Comparison of ENCODE assay signal across 16 cellular contexts in the genomic region with DNA sequence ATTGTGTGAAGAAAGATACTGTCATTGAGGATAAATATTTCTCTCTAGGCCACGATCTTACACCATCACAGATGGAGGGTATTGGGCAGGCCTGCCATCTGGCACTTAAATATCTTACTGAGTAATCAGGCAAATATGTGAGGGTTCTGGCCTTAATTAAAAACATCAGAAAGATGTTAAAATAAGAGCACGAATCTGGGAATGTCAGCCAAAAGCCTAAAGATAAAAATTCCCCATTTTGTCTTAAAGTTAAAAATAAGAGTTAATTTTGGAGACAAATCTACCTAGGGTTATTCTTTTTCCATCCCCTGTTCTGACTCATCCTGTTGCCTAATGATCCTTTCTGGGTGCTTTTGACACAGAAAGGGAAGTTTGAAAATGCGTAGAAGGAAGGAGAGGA.
DNase-seq lines count a peak whose midpoint lies in the region; TF ChIP-seq lines count a peak whose summit lies in the region.
"Had no signal": no experiment of that assay in that cellular context is flagged by ENCODE, and none has a peak within 500 bp of the region (broad histone marks: within the 10 kb centered on the region; RNA-seq: fewer than 3 reads in every experiment).

No MANE protein-coding gene starts in this region.

- H3K9me3 ChIP-seq in PC-9 (ENCODE audit: insufficient read depth, low read depth), result no peaks in the 10 kb centered on the region
- H3K9me3 ChIP-seq: ascending aorta, Caco-2, uterus had no signal

- H3K23ac ChIP-seq in mesendoderm (ENCODE audit: low read length), result no peak overlapping the region

- no peak overlapping the region for H3K4me3 ChIP-seq in AG04449 (ENCODE audit: low read depth, low read length)
- H3K4me3 ChIP-seq in PC-9, result no peak overlapping the region
- no peak overlapping the region for H3K4me3 ChIP-seq in mesendoderm (ENCODE audit: low read length)
- H3K4me3 ChIP-seq: ascending aorta, uterus had no signal

- H3K18ac ChIP-seq in mesendoderm (ENCODE audit: low read length), result no peak overlapping the region

- no peak overlapping the region for H2BK5ac ChIP-seq in mesendoderm (ENCODE audit: low read length)

- no peak overlapping the region for H2AK5ac ChIP-seq in mesendoderm (ENCODE audit: low read length)

- no CpG with 5 or more reads among the region's 3 CpGs for WGBS in mesendoderm (ENCODE audit: extremely low coverage, insufficient coverage, low lambda C conversion rate)

- POLR2A ChIA-PET in AG04449 (lab: Yijun Ruan, JAX) (no interaction called here), PC-9 (lab: Charles Lee; ENCODE audit: unreplicated experiment) (no interaction called here)

- H3K4ac ChIP-seq in mesendoderm (ENCODE audit: low read depth, low read length), result no peak overlapping the region

- H3K79me1 ChIP-seq in mesendoderm (ENCODE audit: low read length), result no peaks in the 10 kb centered on the region

- H3K9ac ChIP-seq in mesendoderm (ENCODE audit: low read length), result no peak overlapping the region

- no peak overlapping the region for H3K56ac ChIP-seq in mesendoderm (ENCODE audit: low read length)

- intact Hi-C loops in PC-9 (cut with micrococcal nuclease; ENCODE audit: unreplicated experiment), result no loop called here

- H2BK120ac ChIP-seq in mesendoderm (ENCODE audit: low read depth, low read length), result no peak overlapping the region

- H4K20me1 ChIP-seq in PC-9 (ENCODE audit: insufficient read depth), result no peaks in the 10 kb centered on the region

- H2BK15ac ChIP-seq in mesendoderm (replicated peaks; ENCODE audit: low read depth), result no peak overlapping the region

- H3K36me3 ChIP-seq in PC-9 (ENCODE audit: low read depth), result no peaks in the 10 kb centered on the region
- H3K36me3 ChIP-seq in mesendoderm (ENCODE audit: control insufficient read depth, insufficient read depth, low read length), result no peaks in the 10 kb centered on the region
- H3K36me3 ChIP-seq: ascending aorta, uterus had no signal

- H3K27me3 ChIP-seq in PC-9 (ENCODE audit: insufficient read depth, low read depth) (no peaks in the 10 kb centered on the region), mesendoderm (ENCODE audit: insufficient read depth, low read length, poor library complexity) (no peaks in the 10 kb centered on the region)
- H3K27me3 ChIP-seq: ascending aorta, uterus had no signal

- TF ChIP-seq CTCF in AG04449 (IDR thresholded peaks at IDR 0.05; ENCODE audit: insufficient read depth, low read length, missing control alignments), result no peak
- TF ChIP-seq CTCF in PC-9 (conservative IDR thresholded peaks at IDR 0.05), result no peak

- no peaks in the 10 kb centered on the region for H3F3A ChIP-seq in PC-9 (ENCODE audit: insufficient read depth, low read depth)

- H2AFZ ChIP-seq in PC-9, result no peak overlapping the region

- H4K5ac ChIP-seq in mesendoderm (ENCODE audit: low read length), result no peak overlapping the region

- BruUV-seq in PC-9 (replicated peaks; lab: Mats Ljungman, UMichigan), result no TSS peak

- CTCF ChIA-PET in AG04449 (lab: Yijun Ruan, JAX) (no interaction called here), PC-9 (lab: Charles Lee) (no interaction called here)

- H3K4me1 ChIP-seq in PC-9 (replicated peaks; ENCODE audit: insufficient read depth), result no peaks in the 10 kb centered on the region
- no peaks in the 10 kb centered on the region for H3K4me1 ChIP-seq in mesendoderm (ENCODE audit: control insufficient read depth, low read depth, low read length)
- H3K4me1 ChIP-seq: ascending aorta, Caco-2, uterus had no signal

- no peaks in the 10 kb centered on the region for H3K9me2 ChIP-seq in PC-9 (ENCODE audit: insufficient read depth)

- DNase-seq in AG04449 (ENCODE audit: low read depth, low spot score) (peak; percentile 29), GM03348 (ENCODE audit: low spot score) (peak; percentile 64), NCI-H446 (lab: John Stamatoyannopoulos, UW) (peak; percentile 52 to 80), epidermal melanocyte (ENCODE audit: insufficient read length, low spot score) (peak; percentile 31), substantia nigra (lab: John Stamatoyannopoulos, UW) (no peak), PC-9 (no peak), mesendoderm (no peak), NCI-H526 treated with DMSO at 0.1 percent for 48 hours (lab: John Stamatoyannopoulos, UW) (no peak)
- DNase-seq: activated gamma-delta T cell treated with Interleukin-2 at 50 U/mL for 16 hours; Caco-2; IMR-90; kidney; NK-92 treated with Interleukin-12 subunit alpha and Interleukin-12 subunit beta, amount 100 ng/mL, for 24 hours; stimulated activated CD4-positive, alpha-beta T cell treated with anti-CD3 and anti-CD28 coated beads, Interleukin-15, amount 100 ng/mL, for 24 hours; uterus had no signal

- H3K79me2 ChIP-seq in PC-9 (ENCODE audit: low read depth) (no peaks in the 10 kb centered on the region), mesendoderm (ENCODE audit: control insufficient read depth, insufficient read depth, low read length) (no peaks in the 10 kb centered on the region)

- H3K4me2 ChIP-seq in PC-9 (no peak overlapping the region), mesendoderm (ENCODE audit: low read length) (no peak overlapping the region)

- no peak overlapping the region for H4K8ac ChIP-seq in mesendoderm (ENCODE audit: low read depth, low read length)

- H3K27ac ChIP-seq in substantia nigra (ENCODE audit: low read depth, low read length, poor library complexity, severe bottlenecking) (no peak overlapping the region), PC-9 (no peak overlapping the region), mesendoderm (ENCODE audit: low read depth, low read length) (no peak overlapping the region)
- H3K27ac ChIP-seq: ascending aorta, uterus had no signal

Comparison
In these comparisons a context has a peak if more than half of its experiments do, and no peak if none do; other contexts are left out.
1. DNase-seq: peak in AG04449 (single experiment), GM03348 (single experiment), NCI-H446 (2 of 2) and epidermal melanocyte (single experiment); none in substantia nigra (0 of 49), PC-9 (0 of 2), mesendoderm (single experiment) and NCI-H526 treated with DMSO at 0.1 percent for 48 hours (single experiment).